In the genomic region with DNA sequence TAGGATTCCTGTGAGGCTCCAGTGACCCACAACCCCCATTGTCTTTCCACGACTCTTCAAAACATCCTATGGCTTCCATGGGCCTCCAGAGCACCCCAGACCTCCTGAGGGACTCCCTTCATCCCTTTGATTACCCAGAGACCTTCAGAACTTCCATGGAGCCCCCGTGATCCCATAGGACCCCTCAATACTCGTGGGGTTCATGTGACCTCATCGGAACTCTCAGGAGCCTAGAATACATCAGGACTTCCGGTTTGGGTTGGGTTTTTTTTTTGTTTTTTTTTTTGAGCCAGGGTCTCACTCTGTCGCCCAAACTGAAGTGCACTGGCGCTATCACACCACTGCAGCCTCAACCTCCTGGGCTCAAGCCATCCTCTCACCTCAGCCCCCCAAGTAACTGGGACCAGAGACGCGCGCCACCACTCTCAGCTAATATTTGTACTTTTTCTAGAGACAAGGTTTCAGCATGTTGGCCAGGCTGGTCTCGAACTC, we compare ENCODE assay signal across 8 cellular contexts. TPM values are rescaled to one million over a fixed set of nuclear protein-coding genes. Genes with fewer than 3 reads are reported as not detected.
DNase-seq lines count a peak whose midpoint lies in the region; ATAC-seq, FAIRE-seq and TF ChIP-seq lines count a peak whose summit lies in the region.

No MANE protein-coding gene starts in this region.

- TF ChIP-seq EP300 in GM12878 (IDR thresholded peaks at IDR 0.05; ENCODE audit: borderline replicate concordance in 1 of 2, control insufficient read depth in 1 of 2, low read depth in 2 of 2, low read length in 2 of 2), result no peak

- H3K36me3 Mint-ChIP-seq in memory B cell, result peaks cover 17% of the 10 kb centered on the region

- H3K27ac Mint-ChIP-seq in memory B cell, result peak overlapping the region; percentile 99

- peaks cover 34% of the 10 kb centered on the region for H3K79me2 ChIP-seq in GM12878 (ENCODE audit: control insufficient read depth, insufficient read depth, low read length)

- H3K4me3 Mint-ChIP-seq in memory B cell, result peak overlapping the region; percentile 98

- 11% methylated on average over 11 of the region's 11 CpGs for WGBS in GM12878 (ENCODE audit: insufficient coverage, insufficient replicate concordance, low lambda C conversion rate, missing lambda C conversion rate)

- H3K4me1 ChIP-seq in left ventricle myocardium inferior, result peaks cover 56% of the 10 kb centered on the region
- peaks cover 25% of the 10 kb centered on the region for H3K4me1 ChIP-seq in GM12878 (ENCODE audit: control insufficient read depth, insufficient read depth, low read length)
- H3K4me1 ChIP-seq in vagina, result peaks cover 55% of the 10 kb centered on the region

- H3K9me3 ChIP-seq in left ventricle myocardium inferior (replicated peaks) (no peaks in the 10 kb centered on the region), GM12878 (replicated peaks; ENCODE audit: control insufficient read depth, insufficient read depth, low read length) (no peaks in the 10 kb centered on the region), vagina (no peaks in the 10 kb centered on the region)

- H2AFZ ChIP-seq in GM12878 (ENCODE audit: control insufficient read depth, low read depth, low read length), result peak overlapping the region; percentile 37; the same call in 1 of the 2 replicates

- no peak for ATAC-seq in left cardiac atrium
- peak; percentile 7 for ATAC-seq in GM12878
- peak; percentile 4 for ATAC-seq in memory B cell (ENCODE audit: low read depth)

- H3K36me3 ChIP-seq in left ventricle myocardium inferior (peaks cover 7% of the 10 kb centered on the region), GM12878 (ENCODE audit: control insufficient read depth in 2 of 2, insufficient read depth in 2 of 2, low read length in 1 of 2) (peaks cover 2% of the 10 kb centered on the region in 2 experiments; a peak in 1 of 4 replicates), vagina (peaks cover 0 to 7% of the 10 kb centered on the region in 2 donors)

- peaks cover 25% of the 10 kb centered on the region for H3K4me1 Mint-ChIP-seq in memory B cell

- BruUV-seq in GM12878 (replicated peaks; lab: Mats Ljungman, UMichigan), result TSS peak; percentile 94

- no peak for FAIRE-seq in GM12878 (lab: Jason Lieb, UNC)

- peaks cover 1% of the 10 kb centered on the region for H3K9me3 Mint-ChIP-seq in memory B cell

- TF ChIP-seq RAD21 in GM12878 (IDR thresholded peaks at IDR 0.05; ENCODE audit: insufficient read depth, low read depth, low read length), result no peak

- H3K4me2 ChIP-seq in GM12878 (ENCODE audit: control insufficient read depth, insufficient read depth), result peak overlapping the region; percentile 93

- H3K4me3 ChIP-seq in left ventricle myocardium inferior (peak overlapping the region; percentile 70), GM12878 (peak overlapping the region; percentile 90), vagina (peak overlapping the region; percentile 53 to 69)

- H3K27ac ChIP-seq in left ventricle myocardium inferior (replicated peaks), result peak overlapping the region; percentile 99
- H3K27ac ChIP-seq in GM12878 (ENCODE audit: control insufficient read depth, insufficient read depth), result peak overlapping the region; percentile 100
- H3K27ac ChIP-seq in vagina, result peak overlapping the region; percentile 95

- SMC1A ChIA-PET in GM12878 (lab: Charles Lee; ENCODE audit: uncharacterized antibody, unreplicated experiment), result interaction anchor here (1.0 to 9.0 kb wide), 2 partner anchors 16 to 20 kb away, joined by 6 to 53 read pairs; a partner anchor contains a TSS

- no peak for DNase-seq in left ventricle myocardium inferior
- no peak for DNase-seq in left cardiac atrium
- DNase-seq in GM12878 (ENCODE audit: low read depth, low spot score), result no peak
- DNase-seq in memory B cell (ENCODE audit: low spot score in 2 of 2), result no peak
- no peak for DNase-seq in vagina (ENCODE audit: extremely low spot score in 2 of 2)
- DNase-seq in anterior cingulate cortex (lab: John Stamatoyannopoulos, UW), result no peak
- no peak for DNase-seq in HT-29 (ENCODE audit: low spot score)
- no peak for DNase-seq in DMS153 (lab: John Stamatoyannopoulos, UW)

- POLR2A ChIA-PET in GM12878 (lab: Charles Lee), result interaction anchor here (0.6 to 6.1 kb wide), 17 partner anchors 17 to 567 kb away, joined by 3 to 81 read pairs (median 5); a partner anchor contains a TSS

- TF ChIP-seq CTCF in left ventricle myocardium inferior (IDR thresholded peaks at IDR 0.05; ENCODE audit: borderline replicate concordance) (no peak), GM12878 (IDR thresholded peaks at IDR 0.05 in 2 of 3, conservative IDR thresholded peaks at IDR 0.05 in 1 of 3; ENCODE audit: control insufficient read depth in 2 of 3, extremely low read depth in 1 of 3, insufficient read depth in 1 of 3, low read depth in 3 of 3, low read length in 3 of 3) (no peak), vagina (IDR thresholded peaks at IDR 0.05) (no peak)

- H3K27me3 ChIP-seq in left ventricle myocardium inferior (ENCODE audit: low read depth) (no peaks in the 10 kb centered on the region), GM12878 (replicated peaks in 1 of 2; ENCODE audit: control insufficient read depth in 2 of 2, insufficient read depth in 2 of 2, low read length in 1 of 2) (no peaks in the 10 kb centered on the region), vagina (no peaks in the 10 kb centered on the region)

- TF ChIP-seq POLR2A in GM12878 (IDR thresholded peaks at IDR 0.05; ENCODE audit: low read depth, low read length), result no peak
- no peak for TF ChIP-seq POLR2A in vagina (IDR thresholded peaks at IDR 0.05)

- in situ Hi-C loops in GM12878 (cut with MboI), result no loop called here

- H3K27me3 Mint-ChIP-seq in memory B cell, result no peaks in the 10 kb centered on the region

- H4K20me1 ChIP-seq in GM12878 (ENCODE audit: control insufficient read depth, insufficient read depth), result no peaks in the 10 kb centered on the region; the same call in 1 of the 2 replicates

- CTCF ChIA-PET in GM12878 (lab: Yijun Ruan, JAX), result interaction anchor here (0.6 to 5.1 kb wide), 5 partner anchors 16 to 62 kb away, joined by 3 to 46 read pairs (median 5); a partner anchor contains a TSS

- intact Hi-C loops in left ventricle myocardium inferior (cut with micrococcal nuclease) (no loop called here), left cardiac atrium (cut with DNase I) (no loop called here), GM12878 (cut with micrococcal nuclease; ENCODE audit: unreplicated experiment) (loop anchor here (5.0 kb wide), 1 partner anchor 122 kb away; no protein-coding TSS in a partner anchor), vagina (cut with DNase I) (no loop called here)

- RAD21 ChIA-PET in GM12878 (lab: Charles Lee; ENCODE audit: unreplicated experiment), result interaction anchor here (1.0 to 9.0 kb wide), 4 partner anchors 17 to 123 kb away, joined by 3 to 90 read pairs (median 4); a partner anchor contains a TSS

- peak overlapping the region; percentile 100 for H3K9ac ChIP-seq in GM12878 (ENCODE audit: control insufficient read depth, insufficient read depth, low read length)

RNA-seq across cellular contexts. Expression of a gene that starts 0.8 kb away (rescaled TPM):
- total RNA-seq in left ventricle myocardium inferior, result 9.6 TPM
- total RNA-seq in left cardiac atrium, result 10 to 100 TPM; 16.8 to 17.5 TPM
- 4.5 and 6.6 TPM in 2 replicates for total RNA-seq in GM12878 (2013; cell fraction: nucleolus; rRNA removed)
- 31.9 and 46.3 TPM in 2 replicates for total RNA-seq in GM12878 (2014; rRNA removed)
- 8.7 and 9.5 TPM in 2 replicates for total RNA-seq in GM12878 (2014; rRNA removed; fragmentation: Illumina TruSeq; extraction: Trizol)
- 43.6 and 49.3 TPM in 2 replicates for total RNA-seq in GM12878 (2021)
- polyA plus RNA-seq in GM12878 (2011; ENCODE audit: low read depth), result 3.7 TPM
- 3.1 and 6.4 TPM in 2 replicates for polyA plus RNA-seq in GM12878 (2011; rRNA removed)
- 15.2 and 32.2 TPM in 2 replicates for polyA plus RNA-seq in GM12878 (2011; cell fraction: cytosol; rRNA removed)
- 43.0 and 85.9 TPM in 2 replicates for polyA plus RNA-seq in GM12878 (2011; cell fraction: nucleus; rRNA removed)
- polyA plus RNA-seq in GM12878 (2012), result 17.2 and 17.4 TPM in 2 replicates
- polyA plus RNA-seq in GM12878 (2014; fragmentation: Illumina TruSeq; extraction: Trizol), result 0.43 and 1.7 TPM in 2 replicates
- polyA plus RNA-seq in GM12878 (2014; fragmentation: Nextera tagmentation; extraction: Ambion mirVana), result 1 to 10 TPM; 4.5 to 6.2 TPM
- polyA plus RNA-seq in GM12878 (2014; rRNA removed), result 31.0 and 41.4 TPM in 2 replicates
- polyA plus RNA-seq in GM12878 (2016; fragmentation: Nextera tagmentation; extraction: Ambion mirVana), result 10 to 100 TPM; 26.8 to 40.0 TPM
- polyA minus RNA-seq in GM12878 (2011; rRNA and poly(A)+ RNA removed), result 9.9 and 22.0 TPM in 2 replicates
- polyA minus RNA-seq in GM12878 (2011; cell fraction: cytosol; rRNA and poly(A)+ RNA removed), result 14.5 and 17.4 TPM in 2 replicates
- 4.1 and 11.7 TPM in 2 replicates for polyA minus RNA-seq in GM12878 (2011; cell fraction: nucleus; rRNA and poly(A)+ RNA removed)
- total RNA-seq in vagina, result 29.5 TPM
- 214 and 224 TPM in 2 replicates for total RNA-seq in HT-29 (2014; rRNA removed; shearing (Covaris generic))

RNA-seq across cellular contexts. Expression of a gene that starts 2.2 kb away (rescaled TPM):
- 24.7 TPM for total RNA-seq in left ventricle myocardium inferior
- 10 to 100 TPM; 32.2 to 42.5 TPM for total RNA-seq in left cardiac atrium
- total RNA-seq in GM12878 (2013; cell fraction: nucleolus; rRNA removed), result 88.2 and 95.3 TPM in 2 replicates
- total RNA-seq in GM12878 (2014; rRNA removed), result 130 and 137 TPM in 2 replicates
- 83.8 and 84.3 TPM in 2 replicates for total RNA-seq in GM12878 (2014; rRNA removed; fragmentation: Illumina TruSeq; extraction: Trizol)
- total RNA-seq in GM12878 (2021), result 112 and 117 TPM in 2 replicates
- polyA plus RNA-seq in GM12878 (2011; ENCODE audit: low read depth), result 102 TPM
- polyA plus RNA-seq in GM12878 (2011; rRNA removed), result 84.6 and 95.3 TPM in 2 replicates
- 120 and 130 TPM in 2 replicates for polyA plus RNA-seq in GM12878 (2011; cell fraction: cytosol; rRNA removed)
- 210 and 249 TPM in 2 replicates for polyA plus RNA-seq in GM12878 (2011; cell fraction: nucleus; rRNA removed)
- 95.7 and 98.1 TPM in 2 replicates for polyA plus RNA-seq in GM12878 (2012)
- 40.6 and 73.6 TPM in 2 replicates for polyA plus RNA-seq in GM12878 (2014; fragmentation: Illumina TruSeq; extraction: Trizol)
- polyA plus RNA-seq in GM12878 (2014; fragmentation: Nextera tagmentation; extraction: Ambion mirVana), result 10 to 100 TPM; 16.1 to 39.9 TPM
- polyA plus RNA-seq in GM12878 (2014; rRNA removed), result 122 and 123 TPM in 2 replicates
- 100 to 1,000 TPM; 141 to 153 TPM for polyA plus RNA-seq in GM12878 (2016; fragmentation: Nextera tagmentation; extraction: Ambion mirVana)
- 67.4 and 81.0 TPM in 2 replicates for polyA minus RNA-seq in GM12878 (2011; rRNA and poly(A)+ RNA removed)
- 32.1 and 32.7 TPM in 2 replicates for polyA minus RNA-seq in GM12878 (2011; cell fraction: cytosol; rRNA and poly(A)+ RNA removed)
- 29.9 and 44.2 TPM in 2 replicates for polyA minus RNA-seq in GM12878 (2011; cell fraction: nucleus; rRNA and poly(A)+ RNA removed)
- total RNA-seq in vagina, result 96.3 TPM
- total RNA-seq in HT-29 (2014; rRNA removed; shearing (Covaris generic)), result 337 and 351 TPM in 2 replicates

RNA-seq across cellular contexts. Expression of a gene that starts 12.5 kb away (rescaled TPM):
- total RNA-seq in left ventricle myocardium inferior, result 0.99 TPM
- 1 to 10 TPM; 1.7 to 2.5 TPM for total RNA-seq in left cardiac atrium
- 0.21 and 0.49 TPM in 2 replicates for total RNA-seq in GM12878 (2013; cell fraction: nucleolus; rRNA removed)
- not detected in 2 replicates for total RNA-seq in GM12878 (2014; rRNA removed)
- not detected in 2 replicates for total RNA-seq in GM12878 (2014; rRNA removed; fragmentation: Illumina TruSeq; extraction: Trizol)
- total RNA-seq in GM12878 (2021), result 0.08 TPM in 2 replicates
- polyA plus RNA-seq in GM12878 (2011; ENCODE audit: low read depth), result not detected
- polyA plus RNA-seq in GM12878 (2011; rRNA removed), result 0.23 and 0.24 TPM in 2 replicates
- 0.27 and 0.48 TPM in 2 replicates for polyA plus RNA-seq in GM12878 (2011; cell fraction: cytosol; rRNA removed)
- polyA plus RNA-seq in GM12878 (2011; cell fraction: nucleus; rRNA removed), result 0.92 and 1.1 TPM in 2 replicates
- polyA plus RNA-seq in GM12878 (2012), result 0.18 TPM in 2 replicates
- 0.03 and 0.06 TPM in 2 replicates for polyA plus RNA-seq in GM12878 (2014; fragmentation: Illumina TruSeq; extraction: Trizol)
- not detected for polyA plus RNA-seq in GM12878 (2014; fragmentation: Nextera tagmentation; extraction: Ambion mirVana)
- polyA plus RNA-seq in GM12878 (2014; rRNA removed), result 0.04 TPM in 1 of 2 replicates, not detected in the other
- not detected for polyA plus RNA-seq in GM12878 (2016; fragmentation: Nextera tagmentation; extraction: Ambion mirVana)
- 0.22 and 0.26 TPM in 2 replicates for polyA minus RNA-seq in GM12878 (2011; rRNA and poly(A)+ RNA removed)
- 0.53 and 1.9 TPM in 2 replicates for polyA minus RNA-seq in GM12878 (2011; cell fraction: cytosol; rRNA and poly(A)+ RNA removed)
- 0.29 and 0.36 TPM in 2 replicates for polyA minus RNA-seq in GM12878 (2011; cell fraction: nucleus; rRNA and poly(A)+ RNA removed)
- 0.74 TPM for total RNA-seq in vagina
- total RNA-seq in HT-29 (2014; rRNA removed; shearing (Covaris generic)), result 0.13 and 0.18 TPM in 2 replicates

RNA-seq across cellular contexts. Expression of a gene that starts 20.2 kb away (rescaled TPM):
- 3.1 TPM for total RNA-seq in left ventricle myocardium inferior
- 1 to 10 TPM; 4.9 to 6.0 TPM for total RNA-seq in left cardiac atrium
- 1.4 and 4.0 TPM in 2 replicates for total RNA-seq in GM12878 (2013; cell fraction: nucleolus; rRNA removed)
- total RNA-seq in GM12878 (2014; rRNA removed), result 3.7 and 4.1 TPM in 2 replicates
- total RNA-seq in GM12878 (2014; rRNA removed; fragmentation: Illumina TruSeq; extraction: Trizol), result 3.9 and 4.6 TPM in 2 replicates
- total RNA-seq in GM12878 (2021), result 9.5 and 10.3 TPM in 2 replicates
- polyA plus RNA-seq in GM12878 (2011; ENCODE audit: low read depth), result 3.2 TPM
- polyA plus RNA-seq in GM12878 (2011; rRNA removed), result 1.3 and 3.0 TPM in 2 replicates
- polyA plus RNA-seq in GM12878 (2011; cell fraction: cytosol; rRNA removed), result 3.7 and 5.9 TPM in 2 replicates
- 10.9 and 11.9 TPM in 2 replicates for polyA plus RNA-seq in GM12878 (2011; cell fraction: nucleus; rRNA removed)
- polyA plus RNA-seq in GM12878 (2012), result 7.2 and 8.7 TPM in 2 replicates
- polyA plus RNA-seq in GM12878 (2014; fragmentation: Illumina TruSeq; extraction: Trizol), result 0.51 and 2.8 TPM in 2 replicates
- 1 to 10 TPM in 1 of 2 experiments, under 1 TPM in 1; 0.68 to 1.6 TPM for polyA plus RNA-seq in GM12878 (2014; fragmentation: Nextera tagmentation; extraction: Ambion mirVana)
- 11.9 and 13.9 TPM in 2 replicates for polyA plus RNA-seq in GM12878 (2014; rRNA removed)
- polyA plus RNA-seq in GM12878 (2016; fragmentation: Nextera tagmentation; extraction: Ambion mirVana), result 10 to 100 TPM; 10.1 to 13.1 TPM
- polyA minus RNA-seq in GM12878 (2011; rRNA and poly(A)+ RNA removed), result 1.3 TPM in 1 of 2 replicates, not detected in the other
- polyA minus RNA-seq in GM12878 (2011; cell fraction: cytosol; rRNA and poly(A)+ RNA removed), result 1.6 and 4.5 TPM in 2 replicates
- polyA minus RNA-seq in GM12878 (2011; cell fraction: nucleus; rRNA and poly(A)+ RNA removed), result 1.3 and 3.2 TPM in 2 replicates
- 10.1 TPM for total RNA-seq in vagina
- 1.6 and 2.1 TPM in 2 replicates for total RNA-seq in HT-29 (2014; rRNA removed; shearing (Covaris generic))

RNA-seq across cellular contexts. Expression of a gene that starts 28.6 kb away (rescaled TPM):
- total RNA-seq in left ventricle myocardium inferior (0.14 TPM), left cardiac atrium (not detected), GM12878 (2014; rRNA removed) (not detected in 2 replicates), GM12878 (2014; rRNA removed; fragmentation: Illumina TruSeq; extraction: Trizol) (not detected in 2 replicates), GM12878 (2021) (not detected in 2 replicates), vagina (not detected)
- not detected in 2 replicates for total RNA-seq in GM12878 (2013; cell fraction: nucleolus; rRNA removed)
- polyA plus RNA-seq in GM12878 (2011; ENCODE audit: low read depth), result not detected
- polyA plus RNA-seq in GM12878 (2011; rRNA removed) (0.05 TPM in 1 of 2 replicates, not detected in the other), GM12878 (2014; fragmentation: Illumina TruSeq; extraction: Trizol) (not detected in 2 replicates), GM12878 (2014; fragmentation: Nextera tagmentation; extraction: Ambion mirVana) (not detected), GM12878 (2014; rRNA removed) (not detected in 2 replicates), GM12878 (2016; fragmentation: Nextera tagmentation; extraction: Ambion mirVana) (not detected)
- 0.03 TPM in 1 of 2 replicates, not detected in the other for polyA plus RNA-seq in GM12878 (2011; cell fraction: cytosol; rRNA removed)
- polyA plus RNA-seq in GM12878 (2011; cell fraction: nucleus; rRNA removed), result 0.13 and 0.16 TPM in 2 replicates
- polyA plus RNA-seq in GM12878 (2012), result not detected in 2 replicates
- polyA minus RNA-seq in GM12878 (2011; rRNA and poly(A)+ RNA removed), result not detected in 2 replicates
- polyA minus RNA-seq in GM12878 (2011; cell fraction: cytosol; rRNA and poly(A)+ RNA removed), result not detected in 2 replicates
- polyA minus RNA-seq in GM12878 (2011; cell fraction: nucleus; rRNA and poly(A)+ RNA removed), result not detected in 2 replicates
- not detected in 2 replicates for total RNA-seq in HT-29 (2014; rRNA removed; shearing (Covaris generic))

Comparison
In these comparisons a context has a peak if more than half of its experiments do, and no peak if none do; other contexts are left out.
1. ATAC-seq: peak in GM12878 (single experiment) and memory B cell (single experiment); none in left cardiac atrium (0 of 2).
2. Peak in every context shown above with its lines, with median percentiles within 50 percentile points of each other: H3K27ac ChIP-seq and H3K4me3 ChIP-seq.